ENCODE assay signal across 16 cellular contexts in the genomic region with DNA sequence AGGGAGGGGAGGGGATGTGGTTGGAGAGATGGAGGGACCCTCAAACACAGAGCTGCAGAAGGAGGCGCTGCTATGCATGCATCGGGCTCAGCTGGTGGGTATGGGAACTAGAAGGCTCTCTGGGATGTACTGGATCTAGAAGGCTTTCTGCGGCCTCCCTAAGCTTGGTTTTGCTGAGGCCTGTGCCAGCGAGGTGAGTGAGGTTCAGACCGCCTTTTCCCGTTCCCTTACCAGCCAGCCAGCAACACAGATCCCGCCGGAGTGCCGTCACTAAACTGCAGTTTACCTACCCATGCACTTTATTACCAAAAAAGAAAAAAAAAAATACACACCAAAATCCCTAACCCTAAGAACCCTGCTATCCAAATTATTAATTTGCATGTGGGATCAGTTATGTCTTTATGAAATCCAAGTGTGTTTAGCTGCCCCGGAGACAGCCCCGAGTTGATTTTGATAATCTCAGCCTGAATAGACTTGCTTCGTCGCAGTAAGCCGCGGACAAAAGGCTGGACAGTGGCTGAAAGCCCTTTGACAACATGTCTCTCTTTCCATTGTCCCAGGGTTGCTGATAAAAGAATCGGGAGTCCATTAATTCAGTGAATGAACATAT.
"Had no signal": no experiment of that assay in that cellular context is flagged by ENCODE, and none has a peak within 500 bp of the region (broad histone marks: within the 10 kb centered on the region; RNA-seq: fewer than 3 reads in every experiment).

No MANE protein-coding gene starts in this region.

- ATAC-seq: activated T-cell treated with anti-CD3 and anti-CD28 coated beads, Interleukin-2, amount 50 U/mL, for 72 hours; gastrocnemius medialis; left lobe of liver; stimulated activated naive B cell treated with anti-CD40 and anti-IgM and Interleukin-4, amounts not matched to agents 10 μg/mL and 1 μg/mL and 100 μg/mL, for 72 hours had no signal

- H3K36me3 Mint-ChIP-seq: activated naive CD4-positive, alpha-beta T cell treated with anti-CD3 and anti-CD28 coated beads, Interleukin-2, amount 50 U/mL, for 24 hours; mesothelial cell of epicardium; stimulated activated naive B cell treated with anti-CD40 and anti-IgM and Interleukin-4, amounts not matched to agents 10 μg/mL and 1 μg/mL and 100 μg/mL, for 72 hours had no signal

- H3K4me3 ChIP-seq: adrenal gland, gastrocnemius medialis had no signal

- H3K4me1 Mint-ChIP-seq: activated CD4-positive, alpha-beta T cell treated with anti-CD3 and anti-CD28 coated beads, Interleukin-2, amount 10 ng/mL, durations not matched to agents 7 days and 5 days; activated naive CD4-positive, alpha-beta T cell treated with anti-CD3 and anti-CD28 coated beads, Interleukin-2, amount 50 U/mL, for 24 hours had no signal

- H3K27ac Mint-ChIP-seq: activated CD4-positive, alpha-beta T cell treated with anti-CD3 and anti-CD28 coated beads, Interleukin-2, amount 10 ng/mL, durations not matched to agents 7 days and 5 days; activated naive CD4-positive, alpha-beta T cell treated with anti-CD3 and anti-CD28 coated beads, Interleukin-2, amount 50 U/mL, for 24 hours; activated T-cell treated with anti-CD3 and anti-CD28 coated beads, Interleukin-2, amount 50 U/mL, for 72 hours; mesothelial cell of epicardium; stimulated activated naive B cell treated with anti-CD40 and anti-IgM and Interleukin-4, amounts not matched to agents 10 μg/mL and 1 μg/mL and 100 μg/mL, for 72 hours had no signal

- H3K36me3 ChIP-seq: adrenal gland, gastrocnemius medialis had no signal

- H3K9me3 ChIP-seq: adrenal gland, gastrocnemius medialis had no signal

- H3K9me3 Mint-ChIP-seq: activated CD4-positive, alpha-beta T cell treated with anti-CD3 and anti-CD28 coated beads, Interleukin-2, amount 10 ng/mL, durations not matched to agents 7 days and 5 days; activated naive CD4-positive, alpha-beta T cell treated with anti-CD3 and anti-CD28 coated beads, Interleukin-2, amount 50 U/mL, for 24 hours; activated T-cell treated with anti-CD3 and anti-CD28 coated beads, Interleukin-2, amount 50 U/mL, for 72 hours; mesothelial cell of epicardium; stimulated activated naive B cell treated with anti-CD40 and anti-IgM and Interleukin-4, amounts not matched to agents 10 μg/mL and 1 μg/mL and 100 μg/mL, for 72 hours had no signal

- H3K4me1 ChIP-seq: adrenal gland, gastrocnemius medialis had no signal

- H3K4me3 Mint-ChIP-seq: activated CD4-positive, alpha-beta T cell treated with anti-CD3 and anti-CD28 coated beads, Interleukin-2, amount 10 ng/mL, durations not matched to agents 7 days and 5 days; activated naive CD4-positive, alpha-beta T cell treated with anti-CD3 and anti-CD28 coated beads, Interleukin-2, amount 50 U/mL, for 24 hours; activated T-cell treated with anti-CD3 and anti-CD28 coated beads, Interleukin-2, amount 50 U/mL, for 72 hours; mesothelial cell of epicardium; stimulated activated naive B cell treated with anti-CD40 and anti-IgM and Interleukin-4, amounts not matched to agents 10 μg/mL and 1 μg/mL and 100 μg/mL, for 72 hours had no signal

- H3K27ac ChIP-seq: adrenal gland, gastrocnemius medialis had no signal

- DNase-seq: activated CD4-positive, alpha-beta T cell treated with anti-CD3 and anti-CD28 coated beads, Interleukin-2, amount 10 ng/mL, durations not matched to agents 7 days and 5 days; activated CD8-positive, alpha-beta memory T cell treated with anti-CD3 and anti-CD28 coated beads for 24 hours; activated CD8-positive, alpha-beta memory T cell treated with anti-CD3 and anti-CD28 coated beads, Interleukin-2, amount 50 U/mL, for 48 hours; activated effector memory CD4-positive, alpha-beta T cell treated with anti-CD3 and anti-CD28 coated beads, Interleukin-2, amount 50 U/mL, for 16 hours; activated T-cell treated with anti-CD3 and anti-CD28 coated beads, Interleukin-2, amount 50 U/mL, for 72 hours; adrenal gland; caudate nucleus; gastrocnemius medialis; head of caudate nucleus; kidney; stimulated activated naive B cell treated with anti-CD40 and anti-IgM and Interleukin-4, amounts not matched to agents 10 μg/mL and 1 μg/mL and 100 μg/mL, for 72 hours; T-helper 1 cell; T-helper 9 cell had no signal
